In the genomic region with DNA sequence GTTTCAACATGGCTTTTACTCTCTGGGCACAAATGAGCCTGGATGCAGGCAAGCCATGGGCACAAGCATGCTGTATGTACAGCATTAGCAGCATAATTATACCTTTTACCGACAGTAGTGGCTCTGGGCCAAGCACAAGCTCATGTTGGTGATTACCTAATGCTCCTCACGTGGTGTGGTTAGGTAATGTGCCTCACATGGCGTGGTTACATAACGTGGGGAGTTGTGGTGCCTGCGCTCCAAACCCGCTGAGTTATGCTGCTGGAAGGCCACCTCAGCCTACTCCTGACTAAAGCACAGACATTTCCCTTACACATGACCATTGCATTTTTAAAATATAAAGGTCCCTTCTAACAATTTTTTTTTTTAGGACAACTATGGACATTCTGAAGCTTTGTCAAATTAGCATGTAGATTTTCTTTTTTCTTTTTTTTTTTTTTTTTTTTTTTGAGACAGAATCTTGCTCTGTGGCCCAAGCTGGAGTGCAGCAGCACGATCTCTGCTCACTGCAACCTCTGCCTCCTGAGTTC, we compare ENCODE assay signal across 18 cellular contexts.
DNase-seq lines count a peak whose midpoint lies in the region; ATAC-seq, FAIRE-seq and TF ChIP-seq lines count a peak whose summit lies in the region.
"Had no signal": no experiment of that assay in that cellular context is flagged by ENCODE, and none has a peak within 500 bp of the region (broad histone marks: within the 10 kb centered on the region; RNA-seq: fewer than 3 reads in every experiment).

No MANE protein-coding gene starts in this region.

- peaks cover 11% of the 10 kb centered on the region for H3K9me3 Mint-ChIP-seq in endodermal cell
- no peaks in the 10 kb centered on the region for H3K9me3 Mint-ChIP-seq in activated CD8-positive, alpha-beta T cell treated with anti-CD3 and anti-CD28 coated beads, Interleukin-2, amount 10 ng/mL, durations not matched to agents 7 days and 5 days (ENCODE audit: insufficient read depth)

- H3K36me3 Mint-ChIP-seq in endodermal cell (ENCODE audit: low read depth): no peaks in the 10 kb centered on the region
- no peaks in the 10 kb centered on the region for H3K36me3 Mint-ChIP-seq in activated CD8-positive, alpha-beta T cell treated with anti-CD3 and anti-CD28 coated beads, Interleukin-2, amount 10 ng/mL, durations not matched to agents 7 days and 5 days (ENCODE audit: low read depth)
- H3K36me3 Mint-ChIP-seq: CD8-positive, alpha-beta memory T cell; mesothelial cell of epicardium had no signal

- H3K9me3 ChIP-seq in NT2/D1 (ENCODE audit: insufficient read depth, low read length) (peaks cover 9% of the 10 kb centered on the region; the same call in 1 of the 2 replicates), endodermal cell (ENCODE audit: control insufficient read depth, low read length) (peaks cover 13% of the 10 kb centered on the region), gastroesophageal sphincter (no peaks in the 10 kb centered on the region)

- no peak overlapping the region for H3K27ac ChIP-seq in endodermal cell (ENCODE audit: low read depth, low read length)
- H3K27ac ChIP-seq in gastroesophageal sphincter: no peak overlapping the region
- H3K27ac ChIP-seq: SK-N-MC had no signal

- peak; percentile 18 for DNase-seq in Right ventricle myocardium superior
- DNase-seq in left cardiac atrium: no peak
- peak; percentile 6 for DNase-seq in NT2/D1 (ENCODE audit: low read depth, low spot score)
- no peak for DNase-seq in endodermal cell
- DNase-seq in urothelium cell line (ENCODE audit: low spot score): no peak
- DNase-seq in activated CD8-positive, alpha-beta T cell treated with anti-CD3 and anti-CD28 coated beads, Interleukin-2, amount 10 ng/mL, durations not matched to agents 7 days and 5 days: no peak
- no peak for DNase-seq in NCI-H187 (lab: John Stamatoyannopoulos, UW)
- DNase-seq: activated CD8-positive, alpha-beta T cell treated with anti-CD3 and anti-CD28 coated beads for 36 hours; CD8-positive, alpha-beta memory T cell; cerebellar nuclear complex; glutamatergic neuron had no signal

- no peaks in the 10 kb centered on the region for H3K4me1 Mint-ChIP-seq in endodermal cell
- no peaks in the 10 kb centered on the region for H3K4me1 Mint-ChIP-seq in activated CD8-positive, alpha-beta T cell treated with anti-CD3 and anti-CD28 coated beads, Interleukin-2, amount 10 ng/mL, durations not matched to agents 7 days and 5 days (ENCODE audit: low read depth)
- H3K4me1 Mint-ChIP-seq: CD8-positive, alpha-beta memory T cell; mesothelial cell of epicardium; neural crest cell had no signal

- H3K9ac ChIP-seq in NT2/D1 (ENCODE audit: insufficient read length, low read depth) (no peak overlapping the region), endodermal cell (ENCODE audit: extremely low read depth, low read length, poor library complexity, severe bottlenecking) (no peak overlapping the region)

- no peak overlapping the region for H3K4me3 ChIP-seq in NT2/D1 (ENCODE audit: insufficient read length, low read depth)
- H3K4me3 ChIP-seq in endodermal cell (ENCODE audit: low read length): peak overlapping the region; percentile 18
- no peak overlapping the region for H3K4me3 ChIP-seq in gastroesophageal sphincter
- H3K4me3 ChIP-seq: SK-N-MC had no signal

- no peak overlapping the region for H3K4me3 Mint-ChIP-seq in endodermal cell
- H3K4me3 Mint-ChIP-seq in activated CD8-positive, alpha-beta T cell treated with anti-CD3 and anti-CD28 coated beads, Interleukin-2, amount 10 ng/mL, durations not matched to agents 7 days and 5 days: no peak overlapping the region
- H3K4me3 Mint-ChIP-seq: activated CD8-positive, alpha-beta T cell treated with anti-CD3 and anti-CD28 coated beads for 36 hours; CD8-positive, alpha-beta memory T cell; mesothelial cell of epicardium; neural crest cell had no signal

- POLR2A ChIA-PET in activated CD8-positive, alpha-beta T cell treated with anti-CD3 and anti-CD28 coated beads, Interleukin-2, amount 10 ng/mL, durations not matched to agents 7 days and 5 days (lab: Charles Lee): no interaction called here

- TF ChIP-seq EP300 in gastroesophageal sphincter (IDR thresholded peaks at IDR 0.05): no peak

- CTCF ChIA-PET in activated CD8-positive, alpha-beta T cell treated with anti-CD3 and anti-CD28 coated beads, Interleukin-2, amount 10 ng/mL, durations not matched to agents 7 days and 5 days (lab: Charles Lee): no interaction called here

- H3K36me3 ChIP-seq in NT2/D1 (ENCODE audit: insufficient read depth, insufficient read length, low read length) (no peaks in the 10 kb centered on the region), endodermal cell (ENCODE audit: control insufficient read depth, insufficient read depth, low read length) (no peaks in the 10 kb centered on the region), gastroesophageal sphincter (no peaks in the 10 kb centered on the region)

- no peaks in the 10 kb centered on the region for H3K27me3 Mint-ChIP-seq in endodermal cell (ENCODE audit: insufficient read depth)
- no peaks in the 10 kb centered on the region for H3K27me3 Mint-ChIP-seq in activated CD8-positive, alpha-beta T cell treated with anti-CD3 and anti-CD28 coated beads, Interleukin-2, amount 10 ng/mL, durations not matched to agents 7 days and 5 days (ENCODE audit: low read depth)
- H3K27me3 Mint-ChIP-seq: activated CD8-positive, alpha-beta T cell treated with anti-CD3 and anti-CD28 coated beads for 36 hours; CD8-positive, alpha-beta memory T cell had no signal

- H3K4me1 ChIP-seq in NT2/D1 (ENCODE audit: insufficient read depth, insufficient read length): no peaks in the 10 kb centered on the region
- H3K4me1 ChIP-seq in endodermal cell (ENCODE audit: control insufficient read depth, insufficient read depth, low read length): no peaks in the 10 kb centered on the region
- H3K4me1 ChIP-seq in gastroesophageal sphincter: no peaks in the 10 kb centered on the region

- peak; percentile 84 for FAIRE-seq in urothelium cell line (lab: Jason Lieb, UNC)
- FAIRE-seq: endothelial cell of umbilical vein, GM18507, islet of Langerhans had no signal

- H3K27me3 ChIP-seq in NT2/D1 (ENCODE audit: insufficient read depth, insufficient read length) (no peaks in the 10 kb centered on the region), endodermal cell (ENCODE audit: control insufficient read depth, insufficient read depth, low read length, poor library complexity, severe bottlenecking) (no peaks in the 10 kb centered on the region), gastroesophageal sphincter (no peaks in the 10 kb centered on the region)

- WGBS in endodermal cell (ENCODE audit: insufficient coverage in 1 of 2, insufficient read length in 1 of 2), 2 experiments: 93 to 94% methylated on average over 4 to 7 of the region's 7 CpGs
- WGBS in gastroesophageal sphincter (ENCODE audit: low coverage in 1 of 2), 2 donors: 79 to 100% methylated on average over 3 to 4 of the region's 7 CpGs

- no peak for TF ChIP-seq POLR2A in gastroesophageal sphincter (IDR thresholded peaks at IDR 0.05)

- intact Hi-C loops in Right ventricle myocardium superior (cut with DNase I): loop anchor here (5.0 kb wide), 1 partner anchor 609 kb away; no protein-coding TSS in a partner anchor
- intact Hi-C loops in left cardiac atrium (cut with DNase I): loop anchor here in 1 of 2 donors (10.0 kb wide), 1 partner anchor 602 kb away; no protein-coding TSS in a partner anchor

- TF ChIP-seq CTCF in endodermal cell (conservative IDR thresholded peaks at IDR 0.05) (no peak), gastroesophageal sphincter (IDR thresholded peaks at IDR 0.05) (no peak)

- ATAC-seq in Right ventricle myocardium superior (ENCODE audit: poor library complexity) (no peak), left cardiac atrium (no peak), gastroesophageal sphincter (no peak)
- ATAC-seq in activated CD8-positive, alpha-beta T cell treated with anti-CD3 and anti-CD28 coated beads, Interleukin-2, amount 10 ng/mL, durations not matched to agents 7 days and 5 days: no peak
- ATAC-seq: activated CD8-positive, alpha-beta T cell treated with anti-CD3 and anti-CD28 coated beads for 36 hours had no signal

- no peak overlapping the region for H3K27ac Mint-ChIP-seq in endodermal cell
- H3K27ac Mint-ChIP-seq in activated CD8-positive, alpha-beta T cell treated with anti-CD3 and anti-CD28 coated beads, Interleukin-2, amount 10 ng/mL, durations not matched to agents 7 days and 5 days: no peak overlapping the region
- H3K27ac Mint-ChIP-seq: activated CD8-positive, alpha-beta T cell treated with anti-CD3 and anti-CD28 coated beads for 36 hours; CD8-positive, alpha-beta memory T cell; mesothelial cell of epicardium had no signal

Comparison
In these comparisons a context has a peak if more than half of its experiments do, and no peak if none do; other contexts are left out.
1. DNase-seq: peak in Right ventricle myocardium superior (single experiment) and NT2/D1 (single experiment); none in left cardiac atrium (single experiment), endodermal cell (single experiment), urothelium cell line (single experiment), activated CD8-positive, alpha-beta T cell treated with anti-CD3 and anti-CD28 coated beads, Interleukin-2, amount 10 ng/mL, durations not matched to agents 7 days and 5 days (single experiment) and NCI-H187 (0 of 2).